ENCODE assay signal across 1 cellular context in genomic region chr17:50429793-50430192, GRCh38.
TF ChIP-seq lines count a peak whose summit lies in the region.

No MANE protein-coding gene starts in this region.

TF ChIP-seq in IMR-90, 13 proteins besides CTCF, POLR2A, EP300 and RAD21:
- TF ChIP-seq NFE2L2 (IDR thresholded peaks at IDR 0.05; ENCODE audit: low read depth, low read length) = no peak
- no peak for TF ChIP-seq MXI1 (IDR thresholded peaks at IDR 0.05; ENCODE audit: borderline replicate concordance, low read depth, low read length)
- TF ChIP-seq CEBPB (IDR thresholded peaks at IDR 0.05; ENCODE audit: low read depth, low read length) = no peak
- no peak for TF ChIP-seq FOS (IDR thresholded peaks at IDR 0.05; ENCODE audit: low read depth, low read length)
- TF ChIP-seq CHD1 (IDR thresholded peaks at IDR 0.05; ENCODE audit: low read depth, low read length) = no peak
- no peak for TF ChIP-seq USF2 (IDR thresholded peaks at IDR 0.05; ENCODE audit: low read depth, low read length)
- TF ChIP-seq RFX5 (IDR thresholded peaks at IDR 0.05; ENCODE audit: low read depth, low read length) = no peak
- TF ChIP-seq RCOR1 (IDR thresholded peaks at IDR 0.05; ENCODE audit: insufficient replicate concordance, low read length) = no peak
- no peak for TF ChIP-seq ELK1 (IDR thresholded peaks at IDR 0.05; ENCODE audit: borderline replicate concordance, low read depth, low read length)
- TF ChIP-seq BHLHE40 (IDR thresholded peaks at IDR 0.05; ENCODE audit: low read depth, low read length) = no peak
- TF ChIP-seq SMC3 (IDR thresholded peaks at IDR 0.05; ENCODE audit: low read depth, low read length) = no peak
- TF ChIP-seq MAFK (IDR thresholded peaks at IDR 0.05; ENCODE audit: low read depth, low read length) = no peak
- TF ChIP-seq MAZ (IDR thresholded peaks at IDR 0.05; ENCODE audit: borderline replicate concordance, low read depth, low read length) = no peak
TF ChIP-seq in IMR-90: peak in this region for 0.
